ENCODE assay signal across 1 cellular context in the genomic region with DNA sequence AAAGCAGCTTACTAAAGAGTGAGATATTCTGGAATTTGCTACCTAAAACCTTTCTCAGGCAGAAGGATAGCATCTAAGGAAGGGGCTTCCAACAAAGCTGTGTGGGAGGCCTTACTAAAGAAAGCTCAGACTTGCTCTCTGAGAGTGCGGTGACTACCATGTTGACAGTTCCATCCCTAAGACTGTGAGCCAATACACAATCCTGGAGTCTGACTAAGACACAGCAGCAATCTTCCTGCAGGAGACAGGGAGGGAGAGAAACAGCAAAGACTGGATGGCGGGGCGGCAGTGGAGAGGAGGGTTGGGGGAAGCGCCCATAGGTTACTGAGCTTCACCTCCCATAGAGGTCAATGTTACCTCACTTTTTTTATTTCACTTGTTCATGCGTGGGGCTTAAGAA.
TF ChIP-seq lines count a peak whose summit lies in the region.

No MANE protein-coding gene starts in this region.

TF ChIP-seq in WTC11, 78 proteins besides CTCF, POLR2A, EP300 and RAD21 (continued from another document):
- TF ChIP-seq, protein P1, sequence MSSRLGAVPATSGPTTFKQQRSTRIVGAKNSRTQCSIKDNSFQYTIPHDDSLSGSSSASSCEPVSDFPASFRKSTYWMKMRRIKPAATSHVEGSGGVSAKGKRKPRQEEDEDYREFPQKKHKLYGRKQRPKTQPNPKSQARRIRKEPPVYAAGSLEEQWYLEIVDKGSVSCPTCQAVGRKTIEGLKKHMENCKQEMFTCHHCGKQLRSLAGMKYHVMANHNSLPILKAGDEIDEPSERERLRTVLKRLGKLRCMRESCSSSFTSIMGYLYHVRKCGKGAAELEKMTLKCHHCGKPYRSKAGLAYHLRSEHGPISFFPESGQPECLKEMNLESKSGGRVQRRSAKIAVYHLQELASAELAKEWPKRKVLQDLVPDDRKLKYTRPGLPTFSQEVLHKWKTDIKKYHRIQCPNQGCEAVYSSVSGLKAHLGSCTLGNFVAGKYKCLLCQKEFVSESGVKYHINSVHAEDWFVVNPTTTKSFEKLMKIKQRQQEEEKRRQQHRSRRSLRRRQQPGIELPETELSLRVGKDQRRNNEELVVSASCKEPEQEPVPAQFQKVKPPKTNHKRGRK (CRISPR knock-in tag; IDR thresholded peaks at IDR 0.05; ENCODE audit: borderline replicate concordance) = no peak
- no peak for TF ChIP-seq MXD4 (CRISPR knock-in tag; IDR thresholded peaks at IDR 0.05; ENCODE audit: borderline replicate concordance)
- TF ChIP-seq, protein P2, sequence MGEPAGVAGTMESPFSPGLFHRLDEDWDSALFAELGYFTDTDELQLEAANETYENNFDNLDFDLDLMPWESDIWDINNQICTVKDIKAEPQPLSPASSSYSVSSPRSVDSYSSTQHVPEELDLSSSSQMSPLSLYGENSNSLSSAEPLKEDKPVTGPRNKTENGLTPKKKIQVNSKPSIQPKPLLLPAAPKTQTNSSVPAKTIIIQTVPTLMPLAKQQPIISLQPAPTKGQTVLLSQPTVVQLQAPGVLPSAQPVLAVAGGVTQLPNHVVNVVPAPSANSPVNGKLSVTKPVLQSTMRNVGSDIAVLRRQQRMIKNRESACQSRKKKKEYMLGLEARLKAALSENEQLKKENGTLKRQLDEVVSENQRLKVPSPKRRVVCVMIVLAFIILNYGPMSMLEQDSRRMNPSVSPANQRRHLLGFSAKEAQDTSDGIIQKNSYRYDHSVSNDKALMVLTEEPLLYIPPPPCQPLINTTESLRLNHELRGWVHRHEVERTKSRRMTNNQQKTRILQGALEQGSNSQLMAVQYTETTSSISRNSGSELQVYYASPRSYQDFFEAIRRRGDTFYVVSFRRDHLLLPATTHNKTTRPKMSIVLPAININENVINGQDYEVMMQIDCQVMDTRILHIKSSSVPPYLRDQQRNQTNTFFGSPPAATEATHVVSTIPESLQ (CRISPR knock-in tag; IDR thresholded peaks at IDR 0.05) = no peak
- TF ChIP-seq SP1 (CRISPR knock-in tag; conservative IDR thresholded peaks at IDR 0.05) = no peak
